ENCODE assay signal across 10 cellular contexts in the genomic region with DNA sequence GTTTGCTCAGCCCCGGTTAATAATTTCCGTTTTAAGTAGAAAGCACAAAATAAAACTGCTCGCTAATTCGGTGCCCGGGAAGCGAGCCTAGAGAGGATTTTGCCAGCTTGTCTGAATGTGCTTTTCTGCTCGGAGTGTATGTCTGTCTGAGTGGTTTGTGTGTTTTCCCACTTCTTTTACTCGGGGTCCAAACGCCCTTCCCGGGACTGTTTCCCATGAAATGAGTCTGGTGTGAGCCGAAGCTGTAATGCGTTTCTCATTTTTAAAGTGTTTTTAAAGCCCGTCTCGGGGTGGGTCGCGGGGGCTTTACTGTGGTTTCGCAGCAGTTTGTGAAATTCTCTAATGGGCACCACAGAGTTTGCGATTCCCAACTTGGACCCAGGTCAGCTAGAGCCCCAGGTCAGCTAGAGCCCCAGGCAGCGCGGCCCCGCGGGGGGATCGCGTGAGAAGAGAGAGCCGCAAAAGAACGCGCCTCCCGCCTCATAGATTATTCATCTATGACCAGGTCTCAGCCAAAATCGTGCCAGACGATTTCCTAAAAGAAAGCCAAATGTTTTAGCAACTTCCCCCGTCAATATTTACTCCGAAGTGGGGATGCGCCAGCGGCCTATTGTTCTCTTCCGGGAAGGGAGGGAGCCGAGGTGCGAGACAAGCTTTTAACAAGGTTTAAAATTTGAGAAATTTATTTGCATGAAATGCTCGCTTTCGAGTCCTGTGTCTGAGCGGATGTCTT. TPM values are rescaled to one million over a fixed set of nuclear protein-coding genes. Genes with fewer than 3 reads are reported as not detected.
A peak's percentile ranks its signal among the peaks of the same experiment; 100 is the strongest.
DNase-seq lines count a peak whose midpoint lies in the region.
"Had no signal": no experiment of that assay in that cellular context is flagged by ENCODE, and none has a peak within 500 bp of the region (broad histone marks: within the 10 kb centered on the region; RNA-seq: fewer than 3 reads in every experiment).

No MANE protein-coding gene starts in this region.

- peaks cover 4% of the 10 kb centered on the region for H3K36me3 ChIP-seq in H7 (replicated peaks; ENCODE audit: control insufficient read depth, insufficient read depth, low read length)

- CTCF ChIA-PET in activated CD4-positive, alpha-beta memory T cell treated with anti-CD3 and anti-CD28 coated beads, Interleukin-2, amount 10 ng/mL, durations not matched to agents 7 days and 5 days (lab: Charles Lee): no interaction called here

- POLR2A ChIA-PET in activated CD4-positive, alpha-beta memory T cell treated with anti-CD3 and anti-CD28 coated beads, Interleukin-2, amount 10 ng/mL, durations not matched to agents 7 days and 5 days (lab: Charles Lee): interaction anchor here (1.1 kb wide), 1 partner anchor 13 kb away, joined by 4 read pairs; no protein-coding TSS in a partner anchor

- DNase-seq in COLO668 (lab: John Stamatoyannopoulos, UW; ENCODE audit: unreplicated experiment) (peak; percentile 68), H7 (peak; percentile 71), islet precursor cell (peak; percentile 45), GM19238 (ENCODE audit: insufficient read length, low spot score) (no peak), epidermal melanocyte (ENCODE audit: insufficient read length, low spot score) (no peak), occipital lobe (lab: John Stamatoyannopoulos, UW) (no peak)
- no peak for DNase-seq in activated CD4-positive, alpha-beta memory T cell treated with anti-CD3 and anti-CD28 coated beads, Interleukin-2, amount 10 ng/mL, durations not matched to agents 7 days and 5 days
- DNase-seq in stimulated activated CD4-positive, alpha-beta T cell treated with anti-CD3 and anti-CD28 coated beads, Interleukin-15, amount 100 ng/mL, for 24 hours: no peak
- DNase-seq: stimulated activated CD4-positive, alpha-beta T cell treated with anti-CD3 and anti-CD28 coated beads, Interleukin-4, amount 100 ng/mL, for 4 hours had no signal

- peak overlapping the region; percentile 35 for H3K4me3 Mint-ChIP-seq in activated CD4-positive, alpha-beta memory T cell treated with anti-CD3 and anti-CD28 coated beads, Interleukin-2, amount 10 ng/mL, durations not matched to agents 7 days and 5 days

- H3K36me3 Mint-ChIP-seq in activated CD4-positive, alpha-beta memory T cell treated with anti-CD3 and anti-CD28 coated beads, Interleukin-2, amount 10 ng/mL, durations not matched to agents 7 days and 5 days (ENCODE audit: low read depth): peaks cover 26% of the 10 kb centered on the region

- peaks cover 48% of the 10 kb centered on the region; the same call in 1 of the 2 replicates for H3K27me3 ChIP-seq in H7 (ENCODE audit: control insufficient read depth, insufficient read depth, low read length)

- H3K4me3 ChIP-seq in H7 (ENCODE audit: insufficient read depth, low read depth, low read length): peak overlapping the region; percentile 72

- H3K27ac Mint-ChIP-seq in activated CD4-positive, alpha-beta memory T cell treated with anti-CD3 and anti-CD28 coated beads, Interleukin-2, amount 10 ng/mL, durations not matched to agents 7 days and 5 days: peak overlapping the region; percentile 70

- H3K27me3 Mint-ChIP-seq in activated CD4-positive, alpha-beta memory T cell treated with anti-CD3 and anti-CD28 coated beads, Interleukin-2, amount 10 ng/mL, durations not matched to agents 7 days and 5 days: peaks cover 65% of the 10 kb centered on the region

- peaks cover 24% of the 10 kb centered on the region for H3K4me1 Mint-ChIP-seq in activated CD4-positive, alpha-beta memory T cell treated with anti-CD3 and anti-CD28 coated beads, Interleukin-2, amount 10 ng/mL, durations not matched to agents 7 days and 5 days

- H3K9me3 Mint-ChIP-seq in activated CD4-positive, alpha-beta memory T cell treated with anti-CD3 and anti-CD28 coated beads, Interleukin-2, amount 10 ng/mL, durations not matched to agents 7 days and 5 days: no peaks in the 10 kb centered on the region

RNA-seq across cellular contexts. Expression of gene ZIC2, which starts 2.0 kb away (rescaled TPM):
- total RNA-seq in H7 (2014; rRNA removed; shearing (Covaris generic)): 93.0 and 96.6 TPM in 2 replicates
- 1 to 10 TPM in 1 of 2 experiments, under 1 TPM in 1; 0.50 to 1.0 TPM for total RNA-seq in activated CD4-positive, alpha-beta memory T cell treated with anti-CD3 and anti-CD28 coated beads, Interleukin-2, amount 10 ng/mL, durations not matched to agents 7 days and 5 days
- 2.8 TPM for total RNA-seq in occipital lobe
- total RNA-seq: mesenteric fat pad had no signal

RNA-seq across cellular contexts. Expression of gene ZIC5, which starts 12.0 kb away (rescaled TPM):
- 45.9 and 51.4 TPM in 2 replicates for total RNA-seq in H7 (2014; rRNA removed; shearing (Covaris generic))
- not detected for total RNA-seq in activated CD4-positive, alpha-beta memory T cell treated with anti-CD3 and anti-CD28 coated beads, Interleukin-2, amount 10 ng/mL, durations not matched to agents 7 days and 5 days
- total RNA-seq in occipital lobe: 1.6 TPM
- total RNA-seq: mesenteric fat pad had no signal

Comparison
In these comparisons a context has a peak if more than half of its experiments do, and no peak if none do; other contexts are left out.
1. DNase-seq: peak in COLO668 (single experiment), H7 (single experiment) and islet precursor cell (single experiment); none in activated CD4-positive, alpha-beta memory T cell treated with anti-CD3 and anti-CD28 coated beads, Interleukin-2, amount 10 ng/mL, durations not matched to agents 7 days and 5 days (single experiment), GM19238 (single experiment), epidermal melanocyte (single experiment), stimulated activated CD4-positive, alpha-beta T cell treated with anti-CD3 and anti-CD28 coated beads, Interleukin-15, amount 100 ng/mL, for 24 hours (single experiment) and occipital lobe (single experiment).
2. RNA of gene ZIC2, which starts 2.0 kb away (total RNA-seq): 93.0 to 96.6 TPM in H7; 2.8 TPM in occipital lobe (single experiment) and 0.50 to 1.0 TPM in activated CD4-positive, alpha-beta memory T cell treated with anti-CD3 and anti-CD28 coated beads, Interleukin-2, amount 10 ng/mL, durations not matched to agents 7 days and 5 days; every median in the first group is over 10 times any median in the second.
3. RNA of gene ZIC5, which starts 12.0 kb away (total RNA-seq): 45.9 to 51.4 TPM in H7; 1.6 TPM in occipital lobe (single experiment) and not detected in activated CD4-positive, alpha-beta memory T cell treated with anti-CD3 and anti-CD28 coated beads, Interleukin-2, amount 10 ng/mL, durations not matched to agents 7 days and 5 days; every median in the first group is over 10 times any median in the second.